ENCODE assay signal across 19 cellular contexts in genomic region chr5:145999208-145999607, GRCh38.
"Had no signal": no experiment of that assay in that cellular context is flagged by ENCODE, and none has a peak within 500 bp of the region (broad histone marks: within the 10 kb centered on the region; RNA-seq: fewer than 3 reads in every experiment).

No MANE protein-coding gene starts in this region.

- H3K79me2 ChIP-seq: parathyroid adenoma had no signal

- H3K27ac ChIP-seq: heart left ventricle, parathyroid adenoma, right atrium auricular region, sigmoid colon, skin epidermis, stomach, thoracic aorta, transverse colon had no signal

- H3K4me1 Mint-ChIP-seq: naive B cell had no signal

- ATAC-seq: esophagus mucosa, heart left ventricle had no signal

- H3K27ac Mint-ChIP-seq: naive B cell, nephron progenitor cell had no signal

- DNase-seq: cortex of kidney; effector memory CD4-positive, alpha-beta T cell; heart left ventricle; hippocampal formation; mesendoderm; naive B cell; nephron progenitor cell; sigmoid colon; stimulated activated CD4-positive, alpha-beta T cell treated with anti-CD3 and anti-CD28 coated beads, Interleukin-2, amount 100 ng/mL, for 24 hours; stimulated activated CD4-positive, alpha-beta T cell treated with anti-CD3 and anti-CD28 coated beads, Interleukin-4, amount 100 ng/mL, for 4 hours; stimulated activated naive CD4-positive, alpha-beta T cell; stomach; substantia nigra; transverse colon had no signal

- H3K9me3 ChIP-seq: heart left ventricle, right atrium auricular region, sigmoid colon, stomach, thoracic aorta, transverse colon had no signal

- H3K9ac ChIP-seq: parathyroid adenoma had no signal

- H3K4me3 ChIP-seq: heart left ventricle, right atrium auricular region, sigmoid colon, skin epidermis, stomach, thoracic aorta, transverse colon had no signal

- H3K27me3 ChIP-seq: heart left ventricle, right atrium auricular region, sigmoid colon, stomach, transverse colon had no signal

- H3K4me1 ChIP-seq: right atrium auricular region, sigmoid colon, stomach, transverse colon had no signal

- H3K36me3 ChIP-seq: heart left ventricle, right atrium auricular region, sigmoid colon, thoracic aorta, transverse colon had no signal

- H2AFZ ChIP-seq: parathyroid adenoma had no signal

- H3K4me3 Mint-ChIP-seq: naive B cell, nephron progenitor cell had no signal
